In the genomic region with DNA sequence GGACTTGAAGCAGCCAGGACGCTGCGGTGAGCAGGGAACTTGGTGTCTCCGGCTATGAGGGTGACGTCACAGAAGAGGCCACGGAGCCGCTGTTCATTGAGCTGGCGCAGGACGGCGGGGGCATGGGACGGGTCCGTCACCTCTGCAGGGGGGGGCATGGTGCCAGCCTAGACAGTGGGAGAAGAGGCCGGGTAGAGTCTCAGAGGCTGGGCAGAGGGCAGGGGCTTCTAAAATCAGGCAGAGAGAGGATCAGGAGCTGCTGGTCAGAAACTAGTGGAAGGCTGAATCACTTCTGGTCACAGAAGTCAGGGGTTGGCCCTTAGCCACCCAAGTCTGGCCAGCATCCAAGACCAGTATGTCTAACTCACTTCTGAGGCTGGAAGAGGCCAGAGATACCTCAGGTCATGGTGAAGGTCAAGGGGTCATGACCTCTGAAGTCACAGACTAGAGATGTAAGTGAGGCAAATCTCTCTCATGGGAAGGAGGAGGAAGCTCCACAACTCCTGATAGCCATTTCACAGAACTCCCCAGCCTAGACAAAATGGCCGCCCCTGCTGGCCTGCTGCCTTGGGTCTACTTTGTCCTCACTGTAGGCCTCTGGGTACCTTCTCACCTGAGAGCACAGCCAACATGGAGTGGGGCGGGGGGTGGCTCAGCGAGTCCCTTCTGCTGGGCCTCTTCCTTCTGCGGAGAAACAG, we compare ENCODE assay signal across 1 cellular context.
TF ChIP-seq lines count a peak whose summit lies in the region.

No MANE protein-coding gene starts in this region.

TF ChIP-seq in endothelial cell of umbilical vein, 7 proteins besides CTCF, POLR2A, EP300 and RAD21:
- TF ChIP-seq, protein P1, sequence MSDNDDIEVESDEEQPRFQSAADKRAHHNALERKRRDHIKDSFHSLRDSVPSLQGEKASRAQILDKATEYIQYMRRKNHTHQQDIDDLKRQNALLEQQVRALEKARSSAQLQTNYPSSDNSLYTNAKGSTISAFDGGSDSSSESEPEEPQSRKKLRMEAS (IDR thresholded peaks at IDR 0.05; ENCODE audit: insufficient read depth, insufficient read length): no peak
- TF ChIP-seq MYC (IDR thresholded peaks at IDR 0.05; ENCODE audit: low read depth, low read length) (no peak), POLR2AphosphoS5 (IDR thresholded peaks at IDR 0.05; ENCODE audit: insufficient read depth, low read depth, low read length) (no peak), GATA2 (IDR thresholded peaks at IDR 0.05; ENCODE audit: insufficient read depth, insufficient read length, low read depth, low read length) (no peak), JUN (IDR thresholded peaks at IDR 0.05; ENCODE audit: borderline replicate concordance, insufficient read depth, insufficient read length, low read depth) (no peak), FOS (IDR thresholded peaks at IDR 0.05; ENCODE audit: borderline replicate concordance, insufficient read depth, low read length) (no peak)
